Comparison of ENCODE assay signal across 21 cellular contexts in genomic region chr9:100014846-100015245, GRCh38.
DNase-seq lines count a peak whose midpoint lies in the region; ATAC-seq, FAIRE-seq and TF ChIP-seq lines count a peak whose summit lies in the region.
"Had no signal": no experiment of that assay in that cellular context is flagged by ENCODE, and none has a peak within 500 bp of the region (broad histone marks: within the 10 kb centered on the region; RNA-seq: fewer than 3 reads in every experiment).

No MANE protein-coding gene starts in this region.

- intact Hi-C loops in A673 (cut with micrococcal nuclease; ENCODE audit: unreplicated experiment), result no loop called here

- DNase-seq in A673 (ENCODE audit: low spot score), result peak; percentile 33
- DNase-seq in H54 (ENCODE audit: insufficient read length, low spot score), result no peak
- peak; percentile 67 for DNase-seq in foreskin melanocyte
- peak; percentile 12 for DNase-seq in pons (ENCODE audit: low spot score)
- no peak for DNase-seq in SKM-1 treated with dmso at 0.1 percent for 144 hours (lab: John Stamatoyannopoulos, UW; ENCODE audit: unreplicated experiment)
- no peak for DNase-seq in NCI-H2196 (lab: John Stamatoyannopoulos, UW; ENCODE audit: unreplicated experiment)
- DNase-seq: 8988T; Caco-2; CD4-positive, CD25-positive, alpha-beta regulatory T cell; CD8-positive, alpha-beta T cell; DMS153; DND-41; GOT3; H7 had no signal

- CTCF ChIA-PET in A673 (lab: Charles Lee), result no interaction called here

- peaks cover under 1% of the 10 kb centered on the region for H3K4me1 Mint-ChIP-seq in activated T-helper 17 cell treated with anti-CD3 and anti-CD28 coated beads, Interleukin-2, amount 50 U/mL, for 72 hours

- H3K4me3 Mint-ChIP-seq in activated T-helper 17 cell treated with anti-CD3 and anti-CD28 coated beads, Interleukin-2, amount 50 U/mL, for 72 hours, result no peak overlapping the region
- H3K4me3 Mint-ChIP-seq: CD4-positive, CD25-positive, alpha-beta regulatory T cell; CD8-positive, alpha-beta T cell had no signal

- peaks cover 11% of the 10 kb centered on the region for H3K9me3 ChIP-seq in A673 (ENCODE audit: low read depth, low read length, poor library complexity, severe bottlenecking)
- H3K9me3 ChIP-seq: BLaER1 had no signal

- no peak for TF ChIP-seq POLR2A in H54 (IDR thresholded peaks at IDR 0.05; ENCODE audit: low read depth, low read length)

- no peaks in the 10 kb centered on the region for H3K36me3 ChIP-seq in A673 (ENCODE audit: insufficient read depth, low read length, poor library complexity, severe bottlenecking)

- ATAC-seq in activated T-helper 17 cell treated with anti-CD3 and anti-CD28 coated beads, Interleukin-2, amount 50 U/mL, for 72 hours (replicated peaks), result no peak
- ATAC-seq: A549; CD8-positive, alpha-beta T cell; HCT116 had no signal

- no peak for TF ChIP-seq CTCF in A673 (conservative IDR thresholded peaks at IDR 0.05; ENCODE audit: low read depth, low read length)

- no peak overlapping the region for H3K4me3 ChIP-seq in A673 (ENCODE audit: low read depth, low read length, poor library complexity, severe bottlenecking)
- H3K4me3 ChIP-seq: A549, BLaER1 had no signal

- no TSS peak for BruUV-seq in A673 (replicated peaks; lab: Mats Ljungman, UMichigan)

- peaks cover 12% of the 10 kb centered on the region for H3K4me1 ChIP-seq in A673 (ENCODE audit: insufficient read depth, low read length, poor library complexity, severe bottlenecking)
- H3K4me1 ChIP-seq: A549, BLaER1, Caco-2 had no signal

- peak; percentile 78 for FAIRE-seq in H54 (lab: Jason Lieb, UNC)
- FAIRE-seq: A549, G401.6, GM12892 had no signal

- H3K9me3 Mint-ChIP-seq in activated T-helper 17 cell treated with anti-CD3 and anti-CD28 coated beads, Interleukin-2, amount 50 U/mL, for 72 hours, result no peaks in the 10 kb centered on the region

- H3K27ac Mint-ChIP-seq in activated T-helper 17 cell treated with anti-CD3 and anti-CD28 coated beads, Interleukin-2, amount 50 U/mL, for 72 hours, result no peak overlapping the region
- H3K27ac Mint-ChIP-seq: CD4-positive, CD25-positive, alpha-beta regulatory T cell; CD8-positive, alpha-beta T cell had no signal

- H3K36me3 Mint-ChIP-seq in activated T-helper 17 cell treated with anti-CD3 and anti-CD28 coated beads, Interleukin-2, amount 50 U/mL, for 72 hours (ENCODE audit: low read depth), result peaks cover 84% of the 10 kb centered on the region

- H3K27ac ChIP-seq in A673 (ENCODE audit: low read depth, low read length, poor library complexity, severe bottlenecking), result no peak overlapping the region
- H3K27ac ChIP-seq: A549, BLaER1, C4-2B had no signal

- no peaks in the 10 kb centered on the region for H3K27me3 Mint-ChIP-seq in activated T-helper 17 cell treated with anti-CD3 and anti-CD28 coated beads, Interleukin-2, amount 50 U/mL, for 72 hours
- H3K27me3 Mint-ChIP-seq: CD4-positive, CD25-positive, alpha-beta regulatory T cell had no signal

- no peaks in the 10 kb centered on the region for H3K27me3 ChIP-seq in A673 (replicated peaks; ENCODE audit: insufficient read depth, low read depth, low read length, poor library complexity)
- H3K27me3 ChIP-seq: BLaER1 had no signal

- POLR2A ChIA-PET in A673 (lab: Charles Lee; ENCODE audit: low non-redundant PET), result no interaction called here

Comparison
In these comparisons a context has a peak if more than half of its experiments do, and no peak if none do; other contexts are left out.
1. DNase-seq: peak in A673 (single experiment), foreskin melanocyte (single experiment) and pons (single experiment); none in H54 (single experiment), SKM-1 treated with dmso at 0.1 percent for 144 hours (single experiment) and NCI-H2196 (single experiment).